Comparison of ENCODE assay signal across 16 cellular contexts in genomic region chr19:38042132-38042531, GRCh38.
DNase-seq lines count a peak whose midpoint lies in the region; ATAC-seq and TF ChIP-seq lines count a peak whose summit lies in the region.
"Had no signal": no experiment of that assay in that cellular context is flagged by ENCODE, and none has a peak within 500 bp of the region (broad histone marks: within the 10 kb centered on the region; RNA-seq: fewer than 3 reads in every experiment).

No MANE protein-coding gene starts in this region.

- H3K27ac Mint-ChIP-seq in WTC11 (no peak overlapping the region), glutamatergic neuron (ENCODE audit: unreplicated experiment) (peak overlapping the region; percentile 31)
- H3K27ac Mint-ChIP-seq: CD8-positive, alpha-beta T cell; GM23338; H9 had no signal

- ATAC-seq in WTC11 (no peak), GM21381 (IDR thresholded peaks at IDR 0.05; ENCODE audit: unreplicated experiment) (no peak)
- ATAC-seq: CD8-positive, alpha-beta T cell; GM23338 had no signal

- H3K27me3 Mint-ChIP-seq in WTC11 (ENCODE audit: low read depth) (no peaks in the 10 kb centered on the region; the same call in 1 of the 2 replicates), glutamatergic neuron (ENCODE audit: unreplicated experiment) (peaks cover 16% of the 10 kb centered on the region)

- TF ChIP-seq CTCF in HEK293 (tag by site-specific recombination; IDR thresholded peaks at IDR 0.05) = no peak
- TF ChIP-seq CTCF in WTC11 (IDR thresholded peaks at IDR 0.05) = no peak
- no peak for TF ChIP-seq CTCF in glutamatergic neuron (IDR thresholded peaks at IDR 0.05; ENCODE audit: partially characterized antibody, unreplicated experiment)

- no peak overlapping the region for H3K4me3 ChIP-seq in HEK293 (ENCODE audit: low read depth, low read length)
- H3K4me3 ChIP-seq: GM23338 had no signal

- peaks cover 5% of the 10 kb centered on the region; the same call in 1 of the 2 replicates for H3K36me3 Mint-ChIP-seq in WTC11
- H3K36me3 Mint-ChIP-seq in glutamatergic neuron (ENCODE audit: unreplicated experiment) = peaks cover 9% of the 10 kb centered on the region

- CTCF ChIA-PET in HEK293 (lab: Yijun Ruan, JAX) (interaction anchor here (0.6 to 5.2 kb wide), 8 partner anchors 10 to 1959 kb away, joined by 3 to 23 read pairs (median 4); no protein-coding TSS in a partner anchor), WTC11 (lab: Charles Lee) (no interaction called here)

- H3K9me3 ChIP-seq in HEK293 (ENCODE audit: control insufficient read depth, insufficient read depth, low read depth, low read length) = peaks cover 6% of the 10 kb centered on the region

- H3K9me3 Mint-ChIP-seq in WTC11 = peaks cover 5% of the 10 kb centered on the region
- H3K9me3 Mint-ChIP-seq in glutamatergic neuron (ENCODE audit: unreplicated experiment) = peaks cover 9% of the 10 kb centered on the region
- H3K9me3 Mint-ChIP-seq: CD8-positive, alpha-beta T cell had no signal

- DNase-seq in WTC11 (ENCODE audit: low spot score) (no peak), glutamatergic neuron (no peak), occipital lobe (lab: John Stamatoyannopoulos, UW) (no peak)
- DNase-seq in stimulated activated CD4-positive, alpha-beta T cell treated with anti-CD3 and anti-CD28 coated beads, Interleukin-12 subunit alpha, Interleukin-12 subunit beta, amount 100 ng/mL, for 4 hours = no peak
- DNase-seq in activated CD4-positive, alpha-beta T cell treated with anti-CD3 and anti-CD28 coated beads for 48 hours = no peak
- DNase-seq: CD8-positive, alpha-beta T cell; COR-L47; DND-41; GF-D8; H9; KBM-7 had no signal

- POLR2A ChIA-PET in HEK293 (lab: Yijun Ruan, JAX) = no interaction called here
- POLR2A ChIA-PET in WTC11 (lab: Charles Lee) = no interaction called here

- H3K36me3 ChIP-seq in HEK293 (ENCODE audit: control insufficient read depth in 2 of 2, insufficient read depth in 1 of 2, low read length in 2 of 2) = peaks cover 0 to 6% of the 10 kb centered on the region in 2 experiments; a peak in 1 of 3 replicates

- 0 out of 2 replicates have a peak, but pooled peaks cover under 1% of the 10 kb centered on the region for H3K4me1 ChIP-seq in HEK293 (ENCODE audit: control insufficient read depth, insufficient read depth, low read length)

- no peak overlapping the region for H3K4me3 Mint-ChIP-seq in WTC11
- no peak overlapping the region for H3K4me3 Mint-ChIP-seq in glutamatergic neuron (ENCODE audit: unreplicated experiment)
- H3K4me3 Mint-ChIP-seq: CD14-positive monocyte; CD8-positive, alpha-beta T cell; GM23338; H9 had no signal

- H3K27ac ChIP-seq in HEK293 (ENCODE audit: extremely low read depth, low read depth, low read length) = no peak overlapping the region
- H3K27ac ChIP-seq: HL-60 had no signal

- H3K4me1 Mint-ChIP-seq in WTC11 = peaks cover 44% of the 10 kb centered on the region
- peaks cover 30% of the 10 kb centered on the region for H3K4me1 Mint-ChIP-seq in glutamatergic neuron (ENCODE audit: low read depth, unreplicated experiment)

TF ChIP-seq in HEK293, 187 proteins besides CTCF, POLR2A, EP300 and RAD21:
- TF ChIP-seq ZNF571 (tag by site-specific recombination; IDR thresholded peaks at IDR 0.05) (no peak), ZNF280D (tag by site-specific recombination; IDR thresholded peaks at IDR 0.05) (peak; percentile 87), ZNF580 (tag by site-specific recombination; IDR thresholded peaks at IDR 0.05) (0 out of 2 replicates have a peak, but pooled peaks have one; percentile 49), ZNF174 (tag by site-specific recombination; IDR thresholded peaks at IDR 0.05) (0 out of 2 replicates have a peak, but pooled peaks have one; percentile 13), ZNF350 (tag by site-specific recombination; IDR thresholded peaks at IDR 0.05) (peak; percentile 6; the same call in 1 of the 2 replicates), ZBTB7A (tag by site-specific recombination; IDR thresholded peaks at IDR 0.05; ENCODE audit: low read depth) (no peak), SETDB1 (IDR thresholded peaks at IDR 0.05; ENCODE audit: insufficient read length, low read length) (peak; percentile 29)

TF ChIP-seq in WTC11, 78 proteins besides CTCF, POLR2A, EP300 and RAD21:
- no peak for TF ChIP-seq ATF1 (CRISPR knock-in tag; IDR thresholded peaks at IDR 0.05)
- 0 out of 2 replicates have a peak, but pooled peaks have one; percentile 14 for TF ChIP-seq GTF2I (CRISPR knock-in tag; conservative IDR thresholded peaks at IDR 0.05)
